13 cellular contexts compared by ENCODE assay signal in genomic region chr9:129416831-129417604, GRCh38.
DNase-seq lines count a peak whose midpoint lies in the region; ATAC-seq, FAIRE-seq and TF ChIP-seq lines count a peak whose summit lies in the region.
"Had no signal": no experiment of that assay in that cellular context is flagged by ENCODE, and none has a peak within 500 bp of the region (broad histone marks: within the 10 kb centered on the region; RNA-seq: fewer than 3 reads in every experiment).

No MANE protein-coding gene starts in this region.

- H3K27ac Mint-ChIP-seq in endodermal cell: no peak overlapping the region
- H3K27ac Mint-ChIP-seq: activated T-cell treated with anti-CD3 and anti-CD28 coated beads, Interleukin-2, amount 50 U/mL, for 72 hours had no signal

- peak; percentile 7 to 58 (median 16) for DNase-seq in right cardiac atrium
- no peak for DNase-seq in Right ventricle myocardium inferior (ENCODE audit: missing footprints)
- DNase-seq in NOMO-1 (lab: John Stamatoyannopoulos, UW; ENCODE audit: unreplicated experiment in 2 of 2): peak; percentile 62 to 69
- DNase-seq in endodermal cell: no peak
- peak; percentile 37 for DNase-seq in urothelium cell line (ENCODE audit: low spot score)
- no peak for DNase-seq in AML-193 (lab: John Stamatoyannopoulos, UW)
- DNase-seq: activated T-cell treated with anti-CD3 and anti-CD28 coated beads, Interleukin-2, amount 50 U/mL, for 72 hours; NCI-H187 had no signal

- whole genome bisulfite sequencing in right cardiac atrium: 69% methylated on average over 12 of the region's 12 CpGs
- 71 to 82% methylated on average over 4 to 11 of the region's 12 CpGs for WGBS in endodermal cell (ENCODE audit: insufficient coverage in 1 of 2, insufficient read length in 1 of 2), 2 experiments

- no peak overlapping the region for H3K4me3 Mint-ChIP-seq in endodermal cell
- H3K4me3 Mint-ChIP-seq: activated T-cell treated with anti-CD3 and anti-CD28 coated beads, Interleukin-2, amount 50 U/mL, for 72 hours; T-helper 1 cell treated with Interleukin-12 subunit alpha and Interleukin-12 subunit beta and Interleukin-4 antibody, amounts not matched to agents 30 μg/mL and 1 μg/mL, for 36 hours had no signal

- H3K36me3 ChIP-seq in endodermal cell (ENCODE audit: control insufficient read depth, insufficient read depth, low read length): no peaks in the 10 kb centered on the region

- intact Hi-C loops in right cardiac atrium (cut with DNase I) (loop anchor here in 1 of 4 donors (10.0 kb wide), 1 partner anchor 58 kb away; no protein-coding TSS in a partner anchor), Right ventricle myocardium inferior (cut with DNase I) (loop anchor here (10.0 kb wide), 2 partner anchors 162 to 242 kb away; partner anchors contain the start of gene IER5L)

- ATAC-seq in right cardiac atrium (no peak), Right ventricle myocardium inferior (no peak), GM18867 (IDR thresholded peaks at IDR 0.05; ENCODE audit: unreplicated experiment) (no peak), HG02884 (IDR thresholded peaks at IDR 0.05; ENCODE audit: unreplicated experiment) (no peak)
- ATAC-seq: activated T-cell treated with anti-CD3 and anti-CD28 coated beads, Interleukin-2, amount 50 U/mL, for 72 hours; mucosa of descending colon had no signal

- no peaks in the 10 kb centered on the region for H3K36me3 Mint-ChIP-seq in endodermal cell (ENCODE audit: low read depth)

- H3K4me3 ChIP-seq in right cardiac atrium (ENCODE audit: low read length) (no peak overlapping the region), endodermal cell (ENCODE audit: low read length) (no peak overlapping the region)
- H3K4me3 ChIP-seq: mucosa of descending colon had no signal

- FAIRE-seq in urothelium cell line (lab: Jason Lieb, UNC): peak; percentile 84
- FAIRE-seq: colon had no signal

- peaks cover 4% of the 10 kb centered on the region for H3K4me1 ChIP-seq in right cardiac atrium (ENCODE audit: control insufficient read depth, insufficient read depth, low read length)
- peaks cover 8% of the 10 kb centered on the region for H3K4me1 ChIP-seq in endodermal cell (ENCODE audit: control insufficient read depth, insufficient read depth, low read length)

- no peaks in the 10 kb centered on the region for H3K27me3 ChIP-seq in right cardiac atrium (ENCODE audit: control insufficient read depth, insufficient read depth)
- no peaks in the 10 kb centered on the region for H3K27me3 ChIP-seq in endodermal cell (ENCODE audit: control insufficient read depth, insufficient read depth, low read length, poor library complexity, severe bottlenecking)

- H3K27me3 Mint-ChIP-seq in endodermal cell (ENCODE audit: insufficient read depth): no peaks in the 10 kb centered on the region

- H3K9ac ChIP-seq in endodermal cell (ENCODE audit: extremely low read depth, low read length, poor library complexity, severe bottlenecking): no peak overlapping the region

- no peaks in the 10 kb centered on the region for H3K9me3 ChIP-seq in right cardiac atrium (ENCODE audit: control insufficient read depth, low read length)
- H3K9me3 ChIP-seq in endodermal cell (ENCODE audit: control insufficient read depth, low read length): no peaks in the 10 kb centered on the region
- H3K9me3 ChIP-seq: mucosa of descending colon had no signal

- no peak for TF ChIP-seq CTCF in endodermal cell (conservative IDR thresholded peaks at IDR 0.05)

- peaks cover 20% of the 10 kb centered on the region for H3K4me1 Mint-ChIP-seq in endodermal cell

- H3K9me3 Mint-ChIP-seq in endodermal cell: no peaks in the 10 kb centered on the region
- H3K9me3 Mint-ChIP-seq: activated T-cell treated with anti-CD3 and anti-CD28 coated beads, Interleukin-2, amount 50 U/mL, for 72 hours; T-helper 1 cell treated with Interleukin-12 subunit alpha and Interleukin-12 subunit beta and Interleukin-4 antibody, amounts not matched to agents 30 μg/mL and 1 μg/mL, for 36 hours had no signal

- H3K27ac ChIP-seq in right cardiac atrium (ENCODE audit: low read length) (no peak overlapping the region), endodermal cell (ENCODE audit: low read depth, low read length) (peak overlapping the region; percentile 84)

Comparison
In these comparisons a context has a peak if more than half of its experiments do, and no peak if none do; other contexts are left out.
1. DNase-seq: peak in right cardiac atrium (3 of 3), NOMO-1 (2 of 2) and urothelium cell line (single experiment); none in Right ventricle myocardium inferior (single experiment), endodermal cell (single experiment) and AML-193 (0 of 2).